ENCODE assay signal across 10 cellular contexts in the genomic region with DNA sequence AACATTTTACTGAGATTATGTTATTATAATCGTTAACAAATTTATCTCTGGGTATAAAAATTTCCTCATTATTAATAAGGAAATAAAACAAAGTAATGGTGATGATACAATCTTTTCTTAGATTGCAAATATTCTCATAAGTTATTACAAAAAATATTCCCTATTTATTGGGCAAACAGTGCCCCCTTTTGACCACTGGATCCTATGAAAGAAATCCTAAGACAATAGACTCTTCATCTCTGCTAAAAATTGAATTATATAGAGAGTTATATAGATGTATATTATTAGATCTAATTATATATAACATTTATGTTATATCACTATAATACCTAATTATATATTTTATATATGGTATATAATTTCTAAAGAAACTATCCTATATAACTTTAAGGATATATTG.
DNase-seq lines count a peak whose midpoint lies in the region; ATAC-seq and TF ChIP-seq lines count a peak whose summit lies in the region.
"Had no signal": no experiment of that assay in that cellular context is flagged by ENCODE, and none has a peak within 500 bp of the region (broad histone marks: within the 10 kb centered on the region; RNA-seq: fewer than 3 reads in every experiment).

No MANE protein-coding gene starts in this region.

- H3K9me3 Mint-ChIP-seq in Caco-2 (ENCODE audit: unreplicated experiment) (no peaks in the 10 kb centered on the region), WTC11 (no peaks in the 10 kb centered on the region)
- H3K9me3 Mint-ChIP-seq: brain had no signal

- H3K4ac ChIP-seq in neuronal stem cell (ENCODE audit: low read length): no peak overlapping the region

- H3K36me3 ChIP-seq in Caco-2 (ENCODE audit: control insufficient read depth, insufficient read depth, low read length): no peaks in the 10 kb centered on the region
- no peaks in the 10 kb centered on the region for H3K36me3 ChIP-seq in right lobe of liver
- H3K36me3 ChIP-seq in neuronal stem cell (replicated peaks in 1 of 2; ENCODE audit: control insufficient read depth in 2 of 2, insufficient read depth in 2 of 2, low read length in 2 of 2): peaks cover 0 to 12% of the 10 kb centered on the region in 2 donors

- H3K9me3 ChIP-seq in Caco-2 (no peaks in the 10 kb centered on the region), right lobe of liver (no peaks in the 10 kb centered on the region), neuronal stem cell (replicated peaks in 1 of 2; ENCODE audit: control insufficient read depth in 2 of 2, insufficient read depth in 1 of 2, low read depth in 1 of 2, low read length in 2 of 2) (no peaks in the 10 kb centered on the region)

- H3K36me3 Mint-ChIP-seq in Caco-2 (ENCODE audit: insufficient read depth, unreplicated experiment): peaks cover 12% of the 10 kb centered on the region
- peaks cover 8% of the 10 kb centered on the region for H3K36me3 Mint-ChIP-seq in WTC11

- H3K14ac ChIP-seq in neuronal stem cell (ENCODE audit: low read length): no peak overlapping the region

- no peak overlapping the region for H2BK15ac ChIP-seq in neuronal stem cell (ENCODE audit: low read length)

- H3K79me1 ChIP-seq in neuronal stem cell (ENCODE audit: low read depth, low read length): peaks cover 3% of the 10 kb centered on the region

- H2AK5ac ChIP-seq in neuronal stem cell (ENCODE audit: low read depth, low read length): no peak overlapping the region

- no peak overlapping the region for H3K23ac ChIP-seq in neuronal stem cell (ENCODE audit: low read depth, low read length, poor library complexity)

- H2AFZ ChIP-seq in neuronal stem cell (ENCODE audit: low read length): no peak overlapping the region

- no peak overlapping the region for H3K4me3 ChIP-seq in Caco-2 (ENCODE audit: low read depth, low read length)
- H3K4me3 ChIP-seq in right lobe of liver: no peak overlapping the region
- H3K4me3 ChIP-seq in neuronal stem cell (ENCODE audit: low read length in 2 of 2): no peak overlapping the region

- DNase-seq in Caco-2: peak in 1 of 2 experiments; percentile 61
- peak; percentile 26 for DNase-seq in HS-27A (ENCODE audit: low read depth)
- no peak for DNase-seq in WTC11 (ENCODE audit: low spot score)
- no peak for DNase-seq in right lobe of liver
- no peak for DNase-seq in GF-D8 (lab: John Stamatoyannopoulos, UW)
- no peak for DNase-seq in neuronal stem cell (ENCODE audit: low spot score)
- DNase-seq: T1000 had no signal

- no peak overlapping the region for H2BK5ac ChIP-seq in neuronal stem cell (ENCODE audit: low read length)

- no peak overlapping the region for H4K91ac ChIP-seq in neuronal stem cell (ENCODE audit: low read depth, low read length, poor library complexity)

- no peak overlapping the region for H2BK120ac ChIP-seq in neuronal stem cell (ENCODE audit: low read depth, low read length)

- no peak overlapping the region for H3K18ac ChIP-seq in neuronal stem cell (ENCODE audit: low read length)

- no peak overlapping the region for H3K4me2 ChIP-seq in neuronal stem cell (ENCODE audit: insufficient read depth, low read length, poor library complexity, severe bottlenecking)

- H3K27ac ChIP-seq in right lobe of liver (no peak overlapping the region), neuronal stem cell (replicated peaks; ENCODE audit: low read length) (no peak overlapping the region)

- POLR2A ChIA-PET in Caco-2 (lab: Charles Lee) (no interaction called here), WTC11 (lab: Charles Lee) (no interaction called here)

- H3K27ac Mint-ChIP-seq in Caco-2 (ENCODE audit: unreplicated experiment) (no peak overlapping the region), WTC11 (no peak overlapping the region)

- intact Hi-C loops in Caco-2 (cut with micrococcal nuclease; ENCODE audit: unreplicated experiment) (loop anchor here (1.0 to 10.0 kb wide), 4 partner anchors 198 to 900 kb away; partner anchors contain the start of gene BICD1), right lobe of liver (cut with DNase I) (no loop called here)

- H3K4me1 ChIP-seq in Caco-2: peaks cover 18% of the 10 kb centered on the region; the same call in 1 of the 2 replicates
- H3K4me1 ChIP-seq in right lobe of liver: no peaks in the 10 kb centered on the region
- H3K4me1 ChIP-seq in neuronal stem cell (ENCODE audit: control insufficient read depth in 2 of 2, insufficient read depth in 1 of 2, low read depth in 1 of 2, low read length in 2 of 2): peaks cover 0 to 3% of the 10 kb centered on the region in 2 donors

- H4K8ac ChIP-seq in neuronal stem cell (ENCODE audit: low read depth, low read length): no peak overlapping the region

- no peak for ATAC-seq in WTC11
- ATAC-seq in right lobe of liver: no peak
- ATAC-seq in GM21786 (IDR thresholded peaks at IDR 0.05; ENCODE audit: unreplicated experiment): no peak
- no peak for ATAC-seq in HG02571 (IDR thresholded peaks at IDR 0.05; ENCODE audit: unreplicated experiment)

- no peak overlapping the region for H3K9ac ChIP-seq in neuronal stem cell (ENCODE audit: low read depth, low read length, poor library complexity)

- H3K27me3 Mint-ChIP-seq in Caco-2 (ENCODE audit: insufficient read depth, unreplicated experiment) (no peaks in the 10 kb centered on the region), WTC11 (ENCODE audit: low read depth) (no peaks in the 10 kb centered on the region)
- H3K27me3 Mint-ChIP-seq: brain had no signal

- WGBS in right lobe of liver (ENCODE audit: insufficient coverage, low coverage, low lambda C conversion rate, missing lambda C conversion rate): 38% methylated on average over 1 of the region's 1 CpG
- WGBS in neuronal stem cell (ENCODE audit: extremely low coverage in 2 of 2, insufficient read length in 2 of 2, insufficient replicate concordance in 1 of 2), 2 donors: no CpG with 5 or more reads among the region's 1 CpG

- BruUV-seq in Caco-2 (replicated peaks; lab: Mats Ljungman, UMichigan): no TSS peak

- TF ChIP-seq CTCF in Caco-2 (IDR thresholded peaks at IDR 0.05; ENCODE audit: insufficient read depth in 1 of 2, low read depth in 1 of 2, low read length in 1 of 2, severe bottlenecking in 1 of 2, unreplicated experiment in 1 of 2): peak; percentile 61 to 81
- peak; percentile 17; the same call in 1 of the 2 replicates for TF ChIP-seq CTCF in WTC11 (IDR thresholded peaks at IDR 0.05)
- peak; percentile 29 to 67 (median 49) for TF ChIP-seq CTCF in right lobe of liver (IDR thresholded peaks at IDR 0.05)

- H3K4me1 Mint-ChIP-seq in Caco-2 (ENCODE audit: low read depth, unreplicated experiment) (peaks cover 28% of the 10 kb centered on the region), WTC11 (peaks cover 7% of the 10 kb centered on the region; the same call in 1 of the 2 replicates)

- H3K27me3 ChIP-seq in Caco-2 (replicated peaks; ENCODE audit: control insufficient read depth, insufficient read depth, low read length) (no peaks in the 10 kb centered on the region), right lobe of liver (no peaks in the 10 kb centered on the region), neuronal stem cell (ENCODE audit: control insufficient read depth in 3 of 3, insufficient read depth in 3 of 3, low read depth in 1 of 3, low read length in 3 of 3) (no peaks in the 10 kb centered on the region)

- H3K4me3 Mint-ChIP-seq in Caco-2 (ENCODE audit: unreplicated experiment): no peak overlapping the region
- no peak overlapping the region for H3K4me3 Mint-ChIP-seq in WTC11
- H3K4me3 Mint-ChIP-seq: brain had no signal

- no peak overlapping the region for H2BK12ac ChIP-seq in neuronal stem cell (ENCODE audit: low read length)

- TF ChIP-seq POLR2A in right lobe of liver (IDR thresholded peaks at IDR 0.05): no peak

- CTCF ChIA-PET in Caco-2 (lab: Charles Lee) (interaction anchor here (1.3 kb wide), 1 partner anchor 652 kb away, joined by 6 read pairs; no protein-coding TSS in a partner anchor), WTC11 (lab: Charles Lee) (no interaction called here)

TF ChIP-seq in WTC11, 78 proteins besides CTCF, POLR2A, EP300 and RAD21 (continues in another document):
- TF ChIP-seq, protein P1, sequence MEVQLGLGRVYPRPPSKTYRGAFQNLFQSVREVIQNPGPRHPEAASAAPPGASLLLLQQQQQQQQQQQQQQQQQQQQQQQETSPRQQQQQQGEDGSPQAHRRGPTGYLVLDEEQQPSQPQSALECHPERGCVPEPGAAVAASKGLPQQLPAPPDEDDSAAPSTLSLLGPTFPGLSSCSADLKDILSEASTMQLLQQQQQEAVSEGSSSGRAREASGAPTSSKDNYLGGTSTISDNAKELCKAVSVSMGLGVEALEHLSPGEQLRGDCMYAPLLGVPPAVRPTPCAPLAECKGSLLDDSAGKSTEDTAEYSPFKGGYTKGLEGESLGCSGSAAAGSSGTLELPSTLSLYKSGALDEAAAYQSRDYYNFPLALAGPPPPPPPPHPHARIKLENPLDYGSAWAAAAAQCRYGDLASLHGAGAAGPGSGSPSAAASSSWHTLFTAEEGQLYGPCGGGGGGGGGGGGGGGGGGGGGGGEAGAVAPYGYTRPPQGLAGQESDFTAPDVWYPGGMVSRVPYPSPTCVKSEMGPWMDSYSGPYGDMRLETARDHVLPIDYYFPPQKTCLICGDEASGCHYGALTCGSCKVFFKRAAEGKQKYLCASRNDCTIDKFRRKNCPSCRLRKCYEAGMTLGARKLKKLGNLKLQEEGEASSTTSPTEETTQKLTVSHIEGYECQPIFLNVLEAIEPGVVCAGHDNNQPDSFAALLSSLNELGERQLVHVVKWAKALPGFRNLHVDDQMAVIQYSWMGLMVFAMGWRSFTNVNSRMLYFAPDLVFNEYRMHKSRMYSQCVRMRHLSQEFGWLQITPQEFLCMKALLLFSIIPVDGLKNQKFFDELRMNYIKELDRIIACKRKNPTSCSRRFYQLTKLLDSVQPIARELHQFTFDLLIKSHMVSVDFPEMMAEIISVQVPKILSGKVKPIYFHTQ (CRISPR knock-in tag; IDR thresholded peaks at IDR 0.05): no peak
- TF ChIP-seq SMAD3 (CRISPR knock-in tag; IDR thresholded peaks at IDR 0.05; ENCODE audit: borderline replicate concordance) (no peak), ZNF219 (CRISPR knock-in tag; IDR thresholded peaks at IDR 0.05; ENCODE audit: borderline replicate concordance) (no peak)
- TF ChIP-seq, protein P2, sequence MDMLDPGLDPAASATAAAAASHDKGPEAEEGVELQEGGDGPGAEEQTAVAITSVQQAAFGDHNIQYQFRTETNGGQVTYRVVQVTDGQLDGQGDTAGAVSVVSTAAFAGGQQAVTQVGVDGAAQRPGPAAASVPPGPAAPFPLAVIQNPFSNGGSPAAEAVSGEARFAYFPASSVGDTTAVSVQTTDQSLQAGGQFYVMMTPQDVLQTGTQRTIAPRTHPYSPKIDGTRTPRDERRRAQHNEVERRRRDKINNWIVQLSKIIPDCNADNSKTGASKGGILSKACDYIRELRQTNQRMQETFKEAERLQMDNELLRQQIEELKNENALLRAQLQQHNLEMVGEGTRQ (CRISPR knock-in tag; IDR thresholded peaks at IDR 0.05): no peak

Comparison
In these comparisons a context has a peak if more than half of its experiments do, and no peak if none do; other contexts are left out.
1. CTCF ChIP-seq: peak in every context shown above with its lines; median percentile 71 in Caco-2; 49 in right lobe of liver; 17 in WTC11.